In genomic region chr9:131429121-131430012, GRCh38 we compare ENCODE assay signal across 11 cellular contexts. TPM values are rescaled to one million over a fixed set of nuclear protein-coding genes. Genes with fewer than 3 reads are reported as not detected.
DNase-seq lines count a peak whose midpoint lies in the region; ATAC-seq and TF ChIP-seq lines count a peak whose summit lies in the region.
"Had no signal": no experiment of that assay in that cellular context is flagged by ENCODE, and none has a peak within 500 bp of the region (broad histone marks: within the 10 kb centered on the region; RNA-seq: fewer than 3 reads in every experiment).

No MANE protein-coding gene starts in this region.

- no peak overlapping the region for H3K23ac ChIP-seq in mesenchymal stem cell (ENCODE audit: low read length in 2 of 2)

- POLR2A ChIA-PET in activated CD8-positive, alpha-beta T cell treated with anti-CD3 and anti-CD28 coated beads, Interleukin-2, amount 10 ng/mL, durations not matched to agents 7 days and 5 days (lab: Charles Lee), result no interaction called here

- H3K79me1 ChIP-seq in mesenchymal stem cell (replicated peaks; ENCODE audit: low read length, poor library complexity, severe bottlenecking), result no peaks in the 10 kb centered on the region

- H2BK12ac ChIP-seq in mesenchymal stem cell (ENCODE audit: low read length in 2 of 2), result no peak overlapping the region

- H3K4me1 ChIP-seq in left ventricle myocardium inferior (peaks cover 67% of the 10 kb centered on the region), mesenchymal stem cell (ENCODE audit: control insufficient read depth, insufficient read depth, low read depth, low read length) (peaks cover 27% of the 10 kb centered on the region), subcutaneous abdominal adipose tissue (ENCODE audit: control insufficient read depth in 5 of 5, insufficient read depth in 5 of 5, low read length in 5 of 5) (peaks cover 7 to 45% (median 33%) of the 10 kb centered on the region in 5 donors)

- CTCF ChIA-PET in activated CD8-positive, alpha-beta T cell treated with anti-CD3 and anti-CD28 coated beads, Interleukin-2, amount 10 ng/mL, durations not matched to agents 7 days and 5 days (lab: Charles Lee), result interaction anchor here (1.1 to 2.0 kb wide), 3 partner anchors 11 to 24 kb away, joined by 3 to 5 read pairs (median 5); no protein-coding TSS in a partner anchor

- no peak overlapping the region for H4K8ac ChIP-seq in mesenchymal stem cell (ENCODE audit: low read length)

- H3K4ac ChIP-seq in mesenchymal stem cell (ENCODE audit: low read depth in 1 of 2, low read length in 2 of 2), result no peak overlapping the region

- H3K18ac ChIP-seq in mesenchymal stem cell (ENCODE audit: low read depth in 1 of 2, low read length in 2 of 2), result no peak overlapping the region

- H3K4me3 ChIP-seq in left ventricle myocardium inferior (no peak overlapping the region), mesenchymal stem cell (ENCODE audit: insufficient read depth in 1 of 2, low read depth in 1 of 2, low read length in 2 of 2) (no peak overlapping the region), subcutaneous abdominal adipose tissue (ENCODE audit: low read depth in 1 of 5, low read length in 5 of 5) (no peak overlapping the region)
- H3K4me3 ChIP-seq: psoas muscle had no signal

- H3K27ac Mint-ChIP-seq in activated CD8-positive, alpha-beta T cell treated with anti-CD3 and anti-CD28 coated beads, Interleukin-2, amount 10 ng/mL, durations not matched to agents 7 days and 5 days, result peak overlapping the region; percentile 70

- H2AK5ac ChIP-seq in mesenchymal stem cell (ENCODE audit: low read length, severe bottlenecking), result no peak overlapping the region

- no peak overlapping the region for H3K14ac ChIP-seq in mesenchymal stem cell (ENCODE audit: low read length in 2 of 2)

- H3K36me3 Mint-ChIP-seq in activated CD8-positive, alpha-beta T cell treated with anti-CD3 and anti-CD28 coated beads, Interleukin-2, amount 10 ng/mL, durations not matched to agents 7 days and 5 days (ENCODE audit: low read depth), result peaks cover 56% of the 10 kb centered on the region

- H3K4me1 Mint-ChIP-seq in activated CD8-positive, alpha-beta T cell treated with anti-CD3 and anti-CD28 coated beads, Interleukin-2, amount 10 ng/mL, durations not matched to agents 7 days and 5 days (ENCODE audit: low read depth), result peaks cover 49% of the 10 kb centered on the region

- WGBS in mesenchymal stem cell, result 88% methylated on average over 10 of the region's 10 CpGs

- no peak overlapping the region for H2BK5ac ChIP-seq in mesenchymal stem cell (ENCODE audit: low read depth, low read length, poor library complexity, severe bottlenecking)

- H3K9me3 Mint-ChIP-seq in activated CD8-positive, alpha-beta T cell treated with anti-CD3 and anti-CD28 coated beads, Interleukin-2, amount 10 ng/mL, durations not matched to agents 7 days and 5 days (ENCODE audit: insufficient read depth), result no peaks in the 10 kb centered on the region

- H4K91ac ChIP-seq in mesenchymal stem cell (ENCODE audit: low read length), result no peak overlapping the region

- peak overlapping the region; percentile 11 for H3K27ac ChIP-seq in left ventricle myocardium inferior (replicated peaks)
- no peak overlapping the region for H3K27ac ChIP-seq in mesenchymal stem cell (ENCODE audit: low read length, poor library complexity, severe bottlenecking)
- peak overlapping the region; percentile 29 for H3K27ac ChIP-seq in subcutaneous abdominal adipose tissue (ENCODE audit: low read depth, low read length)
- H3K27ac ChIP-seq: epithelial cell of prostate, psoas muscle had no signal

- no peak for DNase-seq in left ventricle myocardium inferior
- no peak for DNase-seq in left cardiac atrium
- no peak for DNase-seq in activated CD8-positive, alpha-beta T cell treated with anti-CD3 and anti-CD28 coated beads, Interleukin-2, amount 10 ng/mL, durations not matched to agents 7 days and 5 days
- DNase-seq in mesenchymal stem cell, result peak; percentile 54
- DNase-seq in AML-193 (lab: John Stamatoyannopoulos, UW), result no peak
- DNase-seq in RKO (ENCODE audit: low spot score), result no peak
- DNase-seq: NCI-H2171, psoas muscle had no signal

- no peak overlapping the region for H3K4me2 ChIP-seq in mesenchymal stem cell (ENCODE audit: low read length, poor library complexity, severe bottlenecking)

- H3K4me3 Mint-ChIP-seq in activated CD8-positive, alpha-beta T cell treated with anti-CD3 and anti-CD28 coated beads, Interleukin-2, amount 10 ng/mL, durations not matched to agents 7 days and 5 days, result no peak overlapping the region

- no peaks in the 10 kb centered on the region for H3K27me3 Mint-ChIP-seq in activated CD8-positive, alpha-beta T cell treated with anti-CD3 and anti-CD28 coated beads, Interleukin-2, amount 10 ng/mL, durations not matched to agents 7 days and 5 days (ENCODE audit: low read depth)

- H3K27me3 ChIP-seq in left ventricle myocardium inferior (ENCODE audit: low read depth) (no peaks in the 10 kb centered on the region), mesenchymal stem cell (ENCODE audit: control insufficient read depth in 1 of 2, insufficient read depth in 1 of 2, low read length in 2 of 2) (no peaks in the 10 kb centered on the region), subcutaneous abdominal adipose tissue (ENCODE audit: control insufficient read depth in 5 of 5, insufficient read depth in 4 of 5, low read length in 5 of 5) (no peaks in the 10 kb centered on the region)

- H2BK120ac ChIP-seq in mesenchymal stem cell (ENCODE audit: low read depth, low read length), result no peak overlapping the region

- no peaks in the 10 kb centered on the region for H3K9me3 ChIP-seq in left ventricle myocardium inferior (replicated peaks)
- no peaks in the 10 kb centered on the region for H3K9me3 ChIP-seq in mesenchymal stem cell (ENCODE audit: control insufficient read depth, low read length)
- H3K9me3 ChIP-seq in subcutaneous abdominal adipose tissue (ENCODE audit: control insufficient read depth in 5 of 5, low read length in 5 of 5), result no peaks in the 10 kb centered on the region
- H3K9me3 ChIP-seq: psoas muscle had no signal

- intact Hi-C loops in left ventricle myocardium inferior (cut with micrococcal nuclease), result no loop called here
- intact Hi-C loops in left cardiac atrium (cut with DNase I), result no loop called here

- no peak for TF ChIP-seq CTCF in left ventricle myocardium inferior (IDR thresholded peaks at IDR 0.05; ENCODE audit: borderline replicate concordance)

- ATAC-seq in left cardiac atrium (no peak), HG02588 (IDR thresholded peaks at IDR 0.05; ENCODE audit: unreplicated experiment) (no peak)
- peak; percentile 44 for ATAC-seq in activated CD8-positive, alpha-beta T cell treated with anti-CD3 and anti-CD28 coated beads, Interleukin-2, amount 10 ng/mL, durations not matched to agents 7 days and 5 days
- ATAC-seq: psoas muscle had no signal

- H2BK15ac ChIP-seq in mesenchymal stem cell (ENCODE audit: low read depth, poor library complexity, severe bottlenecking), result no peak overlapping the region

- H2AFZ ChIP-seq in mesenchymal stem cell (ENCODE audit: low read depth, low read length), result no peak overlapping the region

- H3K9ac ChIP-seq in mesenchymal stem cell (ENCODE audit: low read length) (no peak overlapping the region), subcutaneous abdominal adipose tissue (ENCODE audit: low read length in 5 of 5) (peak overlapping the region in 1 of 5 donors; percentile 1)

- H3K36me3 ChIP-seq in left ventricle myocardium inferior (peaks cover 25% of the 10 kb centered on the region), mesenchymal stem cell (ENCODE audit: control insufficient read depth in 1 of 2, insufficient read depth in 2 of 2, low read depth in 1 of 2, low read length in 2 of 2) (peaks cover 30% of the 10 kb centered on the region in 2 experiments), subcutaneous abdominal adipose tissue (ENCODE audit: control insufficient read depth in 5 of 5, insufficient read depth in 5 of 5, low read length in 5 of 5) (peaks cover 0 to 32% (median 28%) of the 10 kb centered on the region in 5 donors)

RNA-seq across cellular contexts. Expression of gene PRRC2B, which starts 35.5 kb away (rescaled TPM):
- 109 TPM for total RNA-seq in left ventricle myocardium inferior
- total RNA-seq in left cardiac atrium, result 100 to 1,000 TPM; 136 to 155 TPM
- total RNA-seq in activated CD8-positive, alpha-beta T cell treated with anti-CD3 and anti-CD28 coated beads, Interleukin-2, amount 10 ng/mL, durations not matched to agents 7 days and 5 days, result 100 to 1,000 TPM; 215 to 216 TPM
- 55.8 TPM for polyA plus RNA-seq in mesenchymal stem cell (2013, experiment 1 of 2)
- polyA plus RNA-seq in mesenchymal stem cell (2013, experiment 2 of 2), result 53.6 TPM
